7 cellular contexts compared by ENCODE assay signal in genomic region chr19:35266904-35267817, GRCh38. TPM values are rescaled to one million over a fixed set of nuclear protein-coding genes. Genes with fewer than 3 reads are reported as not detected.
DNase-seq lines count a peak whose midpoint lies in the region; ATAC-seq and TF ChIP-seq lines count a peak whose summit lies in the region.

No MANE protein-coding gene starts in this region.

- H3K36me3 ChIP-seq in gastrocnemius medialis = peaks cover 0 to 21% of the 10 kb centered on the region in 2 donors

- DNase-seq in RKO (ENCODE audit: low spot score) (peak; percentile 29), amniotic epithelial cell (ENCODE audit: low read depth) (peak; percentile 18), hepatic stellate cell (ENCODE audit: low spot score) (peak; percentile 52), gastrocnemius medialis (peak in 1 of 2 donors; percentile 54), SHP77 treated with DMSO at 0.1 percent for 48 hours (lab: John Stamatoyannopoulos, UW) (no peak)

- H3K4me1 ChIP-seq in gastrocnemius medialis = peaks cover 17 to 31% of the 10 kb centered on the region in 2 donors

- peak overlapping the region; percentile 78 to 98 (median 92) for H3K4me3 ChIP-seq in gastrocnemius medialis

- ATAC-seq in GM18511 (IDR thresholded peaks at IDR 0.05; ENCODE audit: unreplicated experiment) = peak; percentile 25
- ATAC-seq in gastrocnemius medialis = peak; percentile 48 to 52
- no peak for ATAC-seq in HG02973 (IDR thresholded peaks at IDR 0.05; ENCODE audit: unreplicated experiment)

- TF ChIP-seq CTCF in gastrocnemius medialis (IDR thresholded peaks at IDR 0.05 in 4 of 5, conservative IDR thresholded peaks at IDR 0.05 in 1 of 5) = no peak

- H3K9me3 ChIP-seq in gastrocnemius medialis = no peaks in the 10 kb centered on the region

- in situ Hi-C loops in gastrocnemius medialis (cut with MboI; ENCODE audit: low sequenced_read_pairs in 4 of 4) = loop anchor here in 1 of 4 donors (10.0 to 25.0 kb wide), 2 partner anchors 112 to 280 kb away; partner anchors contain the start of gene FXYD5

- H3K27me3 ChIP-seq in gastrocnemius medialis = no peaks in the 10 kb centered on the region

- peak overlapping the region; percentile 95 to 100 (median 100) for H3K27ac ChIP-seq in gastrocnemius medialis

- no peak for TF ChIP-seq POLR2A in gastrocnemius medialis (IDR thresholded peaks at IDR 0.05)

- intact Hi-C loops in gastrocnemius medialis (cut with DNase I; ENCODE audit: low total_unique reads) = loop anchor here (5.0 kb wide), 5 partner anchors 200 to 670 kb away; partner anchors contain the start of genes COX6B1, HSPB6, LRFN3 and PROSER3

RNA-seq across cellular contexts. Expression of gene USF2, which starts 1.6 kb away (rescaled TPM):
- total RNA-seq in gastrocnemius medialis = 100 to 1,000 TPM; 118 to 169 (median 143) TPM

RNA-seq across cellular contexts. Expression of gene HAMP, which starts 15.2 kb away (rescaled TPM):
- not detected for total RNA-seq in gastrocnemius medialis

RNA-seq across cellular contexts. Expression of gene LSR, which starts 18.4 kb away (rescaled TPM):
- 10 to 100 TPM in 1 of 4 donors, 1 to 10 TPM in 3; 2.5 to 11.4 (median 5.2) TPM for total RNA-seq in gastrocnemius medialis

RNA-seq across cellular contexts. Expression of gene MAG, which starts 24.8 kb away (rescaled TPM):
- total RNA-seq in gastrocnemius medialis = 1 to 10 TPM in 1 of 4 donors, under 1 TPM in 1, not detected in 2; 0.24 to 1.5 TPM

RNA-seq across cellular contexts. Expression of gene FAM187B, which starts 38.6 kb away (rescaled TPM):
- total RNA-seq in gastrocnemius medialis = not detected
